37 cellular contexts compared by ENCODE assay signal in the genomic region with DNA sequence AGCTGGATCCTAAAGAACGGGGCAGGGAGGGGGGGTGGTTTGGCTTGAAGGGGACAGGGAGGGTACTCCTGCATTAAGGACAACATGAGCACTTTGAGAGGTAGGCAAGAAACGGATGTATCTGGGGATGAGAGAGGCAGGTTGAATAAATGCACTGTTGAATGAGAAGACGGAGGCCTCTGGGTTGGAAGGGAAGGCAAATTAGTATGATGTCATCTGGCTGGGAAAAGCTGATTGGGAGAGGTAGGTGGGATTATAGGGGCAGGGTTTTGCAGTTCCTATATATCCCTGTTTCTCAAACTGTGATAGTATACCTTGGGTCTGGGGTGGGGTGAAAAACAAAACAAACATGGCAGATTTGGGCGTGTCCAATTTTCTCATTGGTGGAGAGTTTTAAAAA. TPM values are rescaled to one million over a fixed set of nuclear protein-coding genes. Genes with fewer than 3 reads are reported as not detected.
"Had no signal": no experiment of that assay in that cellular context is flagged by ENCODE, and none has a peak within 500 bp of the region (broad histone marks: within the 10 kb centered on the region; RNA-seq: fewer than 3 reads in every experiment).

No MANE protein-coding gene starts in this region.

- DNase-seq: Karpas-422, Kasumi-1, MG63, MM.1S, MV-4-11, NCI-H1048, NCI-H1092, NCI-H1092 treated with DMSO at 0.1 percent for 48 hours, NCI-H1105, NCI-H1105 treated with DMSO at 0.1 percent for 48 hours, NCI-H1417, NCI-H1417 treated with DMSO at 0.1 percent for 48 hours, NCI-H1436, NCI-H1436 treated with DMSO at 0.1 percent for 48 hours, NCI-H146, NCI-H1694, NCI-H1694 treated with DMSO at 0.1 percent for 48 hours, NCI-H187, NCI-H187 treated with DMSO at 0.1 percent for 48 hours, NCI-H1930, NCI-H2029, NCI-H2029 treated with DMSO at 0.1 percent for 48 hours, NCI-H2081, NCI-H2081 treated with DMSO at 0.1 percent for 48 hours, NCI-H2107, NCI-H2171, NCI-H2171 treated with DMSO at 0.1 percent for 48 hours, NCI-H2227 treated with DMSO at 0.1 percent for 48 hours, NCI-H226, NCI-H345, NCI-H446, NCI-H446 treated with DMSO at 0.1 percent for 48 hours, NCI-H510A, NCI-H510A treated with DMSO at 0.1 percent for 48 hours, NCI-H524 had no signal

- H3K36me3 ChIP-seq: MG63 had no signal

- H3K27me3 ChIP-seq: MG63 had no signal

- H3K4me3 ChIP-seq: MG63 had no signal

- H3K9me3 ChIP-seq: MG63 had no signal

RNA-seq across cellular contexts. Expression of a gene that starts 44.6 kb away (rescaled TPM):
- total RNA-seq: LHCN-M2, MCF 10A had no signal
